In the genomic region with DNA sequence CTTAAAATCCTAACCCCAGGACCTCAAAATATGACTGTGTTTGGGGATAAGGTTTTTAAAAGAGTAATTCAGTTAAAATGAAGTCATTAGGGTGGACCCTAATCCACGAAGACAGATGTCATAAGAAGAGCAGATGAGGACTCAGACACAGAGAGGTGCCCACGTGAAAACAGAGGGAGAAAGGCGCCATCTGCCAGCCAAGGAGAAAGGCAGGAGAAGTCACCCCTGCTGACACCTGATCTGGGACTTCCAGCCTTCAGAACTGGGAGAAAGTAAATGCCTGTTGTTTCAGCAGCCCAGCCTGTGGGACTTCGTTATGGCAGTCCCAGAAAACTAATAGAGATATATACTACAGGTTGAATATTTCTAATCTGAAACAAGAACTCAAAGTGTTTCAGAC, we compare ENCODE assay signal across 16 cellular contexts.
DNase-seq lines count a peak whose midpoint lies in the region; ATAC-seq, FAIRE-seq and TF ChIP-seq lines count a peak whose summit lies in the region.
"Had no signal": no experiment of that assay in that cellular context is flagged by ENCODE, and none has a peak within 500 bp of the region (broad histone marks: within the 10 kb centered on the region; RNA-seq: fewer than 3 reads in every experiment).

No MANE protein-coding gene starts in this region.

- ATAC-seq in activated CD4-positive, CD25-positive, alpha-beta regulatory T cell treated with anti-CD3 and anti-CD28 coated beads, Interleukin-2, amount 50 U/mL, for 24 hours = no peak
- ATAC-seq in GM19324 (IDR thresholded peaks at IDR 0.05; ENCODE audit: low FRiP score, unreplicated experiment) = no peak
- ATAC-seq: activated T-helper 17 cell treated with anti-CD3 and anti-CD28 coated beads, Interleukin-2, amount 50 U/mL, for 72 hours had no signal

- no peaks in the 10 kb centered on the region for H3K27me3 Mint-ChIP-seq in progenitor cell of endocrine pancreas

- H3K79me2 ChIP-seq in MM.1S (ENCODE audit: low read length) = 0 out of 2 replicates have a peak, but pooled peaks cover 4% of the 10 kb centered on the region

- H3K9me3 ChIP-seq in MM.1S (replicated peaks; ENCODE audit: insufficient read depth, low read length) (no peaks in the 10 kb centered on the region), kidney (ENCODE audit: control insufficient read depth in 1 of 2, low read length in 2 of 2) (no peaks in the 10 kb centered on the region)
- H3K9me3 ChIP-seq: Caco-2, tibial artery had no signal

- H3K9me2 ChIP-seq in MM.1S (replicated peaks; ENCODE audit: insufficient read depth, low read length) = no peaks in the 10 kb centered on the region

- peaks cover 11% of the 10 kb centered on the region for H3K36me3 Mint-ChIP-seq in progenitor cell of endocrine pancreas (ENCODE audit: insufficient read depth)
- H3K36me3 Mint-ChIP-seq: naive B cell had no signal

- H3K9me3 Mint-ChIP-seq in progenitor cell of endocrine pancreas (ENCODE audit: low read depth) = no peaks in the 10 kb centered on the region
- H3K9me3 Mint-ChIP-seq: activated CD4-positive, alpha-beta memory T cell treated with anti-CD3 and anti-CD28 coated beads, Interleukin-2, amount 10 ng/mL, durations not matched to agents 7 days and 5 days; activated T-helper 17 cell treated with anti-CD3 and anti-CD28 coated beads, Interleukin-2, amount 50 U/mL, for 72 hours had no signal

- H3K36me3 ChIP-seq in MM.1S (replicated peaks; ENCODE audit: insufficient read depth, low read length) (no peaks in the 10 kb centered on the region), kidney (ENCODE audit: control insufficient read depth in 1 of 2, insufficient read depth in 2 of 2, low read length in 2 of 2) (no peaks in the 10 kb centered on the region)
- H3K36me3 ChIP-seq: tibial artery had no signal

- no peak overlapping the region for H3K27ac Mint-ChIP-seq in progenitor cell of endocrine pancreas
- H3K27ac Mint-ChIP-seq: activated CD4-positive, alpha-beta memory T cell treated with anti-CD3 and anti-CD28 coated beads, Interleukin-2, amount 10 ng/mL, durations not matched to agents 7 days and 5 days; activated T-helper 17 cell treated with anti-CD3 and anti-CD28 coated beads, Interleukin-2, amount 50 U/mL, for 72 hours; naive B cell had no signal

- H3K27ac ChIP-seq in MM.1S (ENCODE audit: low read length) (no peak overlapping the region), kidney (ENCODE audit: low read depth in 2 of 2, low read length in 2 of 2) (no peak overlapping the region)
- H3K27ac ChIP-seq: parathyroid adenoma, skin epidermis, tibial artery had no signal

- H3K27me3 ChIP-seq in MM.1S (replicated peaks; ENCODE audit: insufficient read depth, low read length) = no peaks in the 10 kb centered on the region

- H3K9ac ChIP-seq in MM.1S (ENCODE audit: low read length) (no peak overlapping the region), kidney (ENCODE audit: low read length in 2 of 2) (no peak overlapping the region)
- H3K9ac ChIP-seq: parathyroid adenoma had no signal

- DNase-seq in AG10803 (ENCODE audit: low read depth) (no peak), DMS 273 (lab: John Stamatoyannopoulos, UW; ENCODE audit: unreplicated experiment) (peak; percentile 83), MM.1S (no peak), SW480 (ENCODE audit: low spot score) (peak; percentile 23), progenitor cell of endocrine pancreas (ENCODE audit: low spot score, unreplicated experiment) (no peak), kidney (no peak)
- DNase-seq: activated CD4-positive, alpha-beta memory T cell treated with anti-CD3 and anti-CD28 coated beads, Interleukin-2, amount 10 ng/mL, durations not matched to agents 7 days and 5 days; Caco-2; GF-D8; naive B cell; tibial artery had no signal

- intact Hi-C loops in kidney (cut with DNase I) = no loop called here

- no peaks in the 10 kb centered on the region for H3F3A ChIP-seq in MM.1S (ENCODE audit: insufficient read depth, low read length)

- TF ChIP-seq CTCF in AG10803 (conservative IDR thresholded peaks at IDR 0.05; ENCODE audit: low read length) (0 out of 2 replicates have a peak, but pooled peaks have one; percentile 11), MM.1S (IDR thresholded peaks at IDR 0.05; ENCODE audit: low read length) (0 out of 2 replicates have a peak, but pooled peaks have one; percentile 2), progenitor cell of endocrine pancreas (IDR thresholded peaks at IDR 0.05; ENCODE audit: unreplicated experiment) (no peak), kidney (IDR thresholded peaks at IDR 0.05; ENCODE audit: borderline replicate concordance, extremely low read depth, insufficient read depth) (no peak)

- H3K4me2 ChIP-seq in MM.1S (ENCODE audit: low read depth, low read length) = no peak overlapping the region

- H3K4me3 ChIP-seq in AG10803 (ENCODE audit: low read length) (no peak overlapping the region), MM.1S (ENCODE audit: low read length) (no peak overlapping the region), kidney (ENCODE audit: low read length in 2 of 2) (no peak overlapping the region)
- H3K4me3 ChIP-seq: skin epidermis, tibial artery had no signal

- no peak overlapping the region for H3K4me3 Mint-ChIP-seq in progenitor cell of endocrine pancreas (ENCODE audit: low read depth)
- H3K4me3 Mint-ChIP-seq: activated CD4-positive, alpha-beta memory T cell treated with anti-CD3 and anti-CD28 coated beads, Interleukin-2, amount 10 ng/mL, durations not matched to agents 7 days and 5 days; activated T-helper 17 cell treated with anti-CD3 and anti-CD28 coated beads, Interleukin-2, amount 50 U/mL, for 72 hours; naive B cell had no signal

- FAIRE-seq in kidney (lab: Jason Lieb, UNC) = no peak

- peaks cover 27% of the 10 kb centered on the region for H3K4me1 Mint-ChIP-seq in progenitor cell of endocrine pancreas (ENCODE audit: low read depth)
- H3K4me1 Mint-ChIP-seq: activated T-helper 17 cell treated with anti-CD3 and anti-CD28 coated beads, Interleukin-2, amount 50 U/mL, for 72 hours; naive B cell had no signal

- no peak overlapping the region for H2AFZ ChIP-seq in MM.1S (ENCODE audit: low read length)
- H2AFZ ChIP-seq: parathyroid adenoma had no signal

- H3K4me1 ChIP-seq in MM.1S (ENCODE audit: low read length) (no peaks in the 10 kb centered on the region), kidney (ENCODE audit: control insufficient read depth in 1 of 2, insufficient read depth in 1 of 2, low read depth in 1 of 2, low read length in 2 of 2) (no peaks in the 10 kb centered on the region)
- H3K4me1 ChIP-seq: Caco-2, parathyroid adenoma, tibial artery had no signal

- no peaks in the 10 kb centered on the region for H4K20me1 ChIP-seq in MM.1S (ENCODE audit: insufficient read depth, low read length)

Comparison
In these comparisons a context has a peak if more than half of its experiments do, and no peak if none do; other contexts are left out.
1. DNase-seq: peak in DMS 273 (single experiment) and SW480 (single experiment); none in AG10803 (single experiment), MM.1S (single experiment), progenitor cell of endocrine pancreas (single experiment) and kidney (single experiment).
2. CTCF ChIP-seq: peak in AG10803 (single experiment) and MM.1S (single experiment); none in progenitor cell of endocrine pancreas (single experiment) and kidney (single experiment).